Comparison of ENCODE assay signal across 1 cellular context in the genomic region with DNA sequence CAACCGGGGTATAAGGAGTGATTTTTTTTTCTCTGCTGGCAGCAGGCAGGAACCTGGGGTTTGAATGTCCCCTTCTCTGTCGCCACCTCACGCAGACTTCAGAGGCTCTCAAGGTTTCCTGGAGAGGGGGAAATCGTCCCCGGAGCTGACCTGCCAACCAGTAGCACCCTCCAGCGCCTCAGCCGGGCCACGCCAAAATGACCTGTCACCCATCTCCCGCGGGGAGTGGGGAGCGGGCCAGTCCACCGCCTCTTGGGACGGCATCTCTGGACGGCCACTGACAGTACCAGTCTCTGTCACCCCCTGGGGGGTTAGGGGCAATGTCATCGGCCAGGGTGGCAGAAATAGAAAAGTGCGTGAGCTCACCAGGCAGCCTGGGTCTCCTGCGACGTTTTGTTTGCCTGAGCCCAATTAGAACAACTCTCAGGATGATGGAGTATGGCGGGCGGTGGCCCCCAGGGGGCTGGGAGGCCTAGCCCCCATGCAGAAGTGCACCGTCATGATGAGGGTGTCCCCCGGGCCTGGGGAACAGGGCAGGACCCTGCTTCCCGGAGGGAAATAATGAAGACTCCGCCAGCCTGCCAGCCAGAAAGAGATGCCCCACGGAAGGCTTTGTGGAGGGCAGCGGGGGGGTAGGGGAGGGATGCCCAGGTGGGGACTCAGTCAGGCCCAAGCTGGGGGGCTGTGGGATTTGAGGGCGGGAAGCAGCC.
TF ChIP-seq lines count a peak whose summit lies in the region.

No MANE protein-coding gene starts in this region.

TF ChIP-seq in GM23338, 12 proteins besides CTCF, POLR2A, EP300 and RAD21 (continued from another document):
- TF ChIP-seq ZNF462 (CRISPR knock-in tag; IDR thresholded peaks at IDR 0.05) (no peak), ETS1 (IDR thresholded peaks at IDR 0.05) (no peak)
